In genomic region chr16:29757086-29757485, GRCh38 we compare ENCODE assay signal across 7 cellular contexts. TPM values are rescaled to one million over a fixed set of nuclear protein-coding genes. Genes with fewer than 3 reads are reported as not detected.
"Had no signal": no experiment of that assay in that cellular context is flagged by ENCODE, and none has a peak within 500 bp of the region (broad histone marks: within the 10 kb centered on the region; RNA-seq: fewer than 3 reads in every experiment).

No MANE protein-coding gene starts in this region.

RNA-seq across cellular contexts. Expression of gene C16orf54, which starts 11.3 kb away (rescaled TPM):
- total RNA-seq: HepG2, IMR-90, SJSA1 had no signal
- polyA plus RNA-seq: HepG2, IMR-90, K562 had no signal

RNA-seq across cellular contexts. Expression of gene ZG16, which starts 21.0 kb away (rescaled TPM):
- total RNA-seq: HT1080, IMR-90, M059J, Right ventricle myocardium superior, SJSA1 had no signal
- polyA plus RNA-seq: IMR-90, K562 had no signal
